ENCODE assay signal across 8 cellular contexts in the genomic region with DNA sequence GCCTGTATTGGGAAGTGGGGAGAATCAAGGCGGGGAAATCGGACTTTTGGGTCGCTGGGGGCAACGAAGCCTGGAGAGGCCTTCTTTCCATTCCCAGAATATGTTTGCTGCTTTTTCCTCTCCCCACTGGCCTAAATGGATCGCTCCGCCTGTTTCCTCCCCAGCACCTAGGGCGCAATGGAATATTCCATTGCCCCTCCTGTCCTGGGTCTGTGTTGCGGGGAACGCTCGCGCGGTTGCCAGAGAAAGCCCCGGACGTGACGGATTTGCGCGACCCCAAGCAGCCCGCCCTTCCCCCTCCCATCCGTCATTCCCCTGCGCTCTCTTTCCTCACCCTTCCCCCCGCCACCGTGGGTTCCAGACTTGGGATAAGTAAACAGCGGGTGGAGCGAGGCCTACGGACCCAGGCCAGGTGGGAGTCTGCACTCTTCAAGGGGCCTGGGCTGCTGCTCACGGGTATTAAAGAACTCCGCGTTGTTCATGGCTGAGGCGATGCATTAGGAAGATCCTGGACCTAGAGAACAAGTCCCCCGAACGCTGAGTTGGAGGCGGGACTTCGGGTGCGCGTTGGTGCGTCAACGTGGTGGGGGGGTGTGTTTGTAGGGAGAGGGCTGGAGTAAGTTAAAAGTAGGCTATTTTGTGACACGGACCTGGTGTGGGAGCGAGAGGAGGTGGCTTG. TPM values are rescaled to one million over a fixed set of nuclear protein-coding genes. Genes with fewer than 3 reads are reported as not detected.
DNase-seq lines count a peak whose midpoint lies in the region; ATAC-seq lines count a peak whose summit lies in the region.

TSS of gene PPT2 (plus strand) at position 307 of the 679 bp plus-strand sequence. CDS start 454 bp downstream, outside the sequence.

- H3K27ac Mint-ChIP-seq in activated CD4-positive, alpha-beta T cell treated with anti-CD3 and anti-CD28 coated beads, Interleukin-2, amount 10 ng/mL, durations not matched to agents 7 days and 5 days, result peak within 1 kb of the TSS; percentile 90

- peak; percentile 25 for ATAC-seq in HG02943 (IDR thresholded peaks at IDR 0.05; ENCODE audit: low read depth, unreplicated experiment)
- no peak for ATAC-seq in HG03196 (IDR thresholded peaks at IDR 0.05; ENCODE audit: unreplicated experiment)

- CTCF ChIA-PET in activated CD4-positive, alpha-beta T cell treated with anti-CD3 and anti-CD28 coated beads, Interleukin-2, amount 10 ng/mL, durations not matched to agents 7 days and 5 days (lab: Charles Lee), result interaction anchor here (1.2 kb wide), 2 partner anchors 10 to 35 kb away, joined by 4 to 5 read pairs; partner anchors contain the start of gene EGFL8

- H3K4me3 Mint-ChIP-seq in activated CD4-positive, alpha-beta T cell treated with anti-CD3 and anti-CD28 coated beads, Interleukin-2, amount 10 ng/mL, durations not matched to agents 7 days and 5 days, result peak within 1 kb of the TSS; percentile 97

- DNase-seq in COR-L47 (lab: John Stamatoyannopoulos, UW) (peak; percentile 83), NCI-H524 (lab: John Stamatoyannopoulos, UW) (peak; percentile 88 to 89)
- DNase-seq in activated CD4-positive, alpha-beta T cell treated with anti-CD3 and anti-CD28 coated beads, Interleukin-2, amount 10 ng/mL, durations not matched to agents 7 days and 5 days, result peak; percentile 72
- peak; percentile 65 to 68 for DNase-seq in stimulated activated CD4-positive, alpha-beta T cell treated with anti-CD3 and anti-CD28 coated beads, Interleukin-15, amount 100 ng/mL, for 48 hours (ENCODE audit: low read depth in 2 of 2)

- peaks cover 27% of the 10 kb centered on the region for H3K27me3 Mint-ChIP-seq in activated CD4-positive, alpha-beta T cell treated with anti-CD3 and anti-CD28 coated beads, Interleukin-2, amount 10 ng/mL, durations not matched to agents 7 days and 5 days

- H3K4me1 Mint-ChIP-seq in activated CD4-positive, alpha-beta T cell treated with anti-CD3 and anti-CD28 coated beads, Interleukin-2, amount 10 ng/mL, durations not matched to agents 7 days and 5 days, result peaks cover 39% of the 10 kb centered on the region

- POLR2A ChIA-PET in activated CD4-positive, alpha-beta T cell treated with anti-CD3 and anti-CD28 coated beads, Interleukin-2, amount 10 ng/mL, durations not matched to agents 7 days and 5 days (lab: Charles Lee), result no interaction called here

- peaks cover 1% of the 10 kb centered on the region for H3K36me3 Mint-ChIP-seq in activated CD4-positive, alpha-beta T cell treated with anti-CD3 and anti-CD28 coated beads, Interleukin-2, amount 10 ng/mL, durations not matched to agents 7 days and 5 days (ENCODE audit: low read depth)

- H3K27ac ChIP-seq in cingulate gyrus (ENCODE audit: low read depth, low read length) (peak within 1 kb of the TSS; percentile 89), layer of hippocampus (ENCODE audit: low read depth, low read length) (peak within 1 kb of the TSS; percentile 93)

- H3K9me3 Mint-ChIP-seq in activated CD4-positive, alpha-beta T cell treated with anti-CD3 and anti-CD28 coated beads, Interleukin-2, amount 10 ng/mL, durations not matched to agents 7 days and 5 days, result no peaks in the 10 kb centered on the region

- H3K27me3 ChIP-seq in layer of hippocampus (ENCODE audit: control insufficient read depth, insufficient read depth, low read length), result no peaks in the 10 kb centered on the region

RNA-seq across cellular contexts. Expression of gene PPT2, which starts in this region (rescaled TPM):
- 1 to 10 TPM; 8.3 to 9.2 TPM for total RNA-seq in activated CD4-positive, alpha-beta T cell treated with anti-CD3 and anti-CD28 coated beads, Interleukin-2, amount 10 ng/mL, durations not matched to agents 7 days and 5 days
